8 cellular contexts compared by ENCODE assay signal in the genomic region with DNA sequence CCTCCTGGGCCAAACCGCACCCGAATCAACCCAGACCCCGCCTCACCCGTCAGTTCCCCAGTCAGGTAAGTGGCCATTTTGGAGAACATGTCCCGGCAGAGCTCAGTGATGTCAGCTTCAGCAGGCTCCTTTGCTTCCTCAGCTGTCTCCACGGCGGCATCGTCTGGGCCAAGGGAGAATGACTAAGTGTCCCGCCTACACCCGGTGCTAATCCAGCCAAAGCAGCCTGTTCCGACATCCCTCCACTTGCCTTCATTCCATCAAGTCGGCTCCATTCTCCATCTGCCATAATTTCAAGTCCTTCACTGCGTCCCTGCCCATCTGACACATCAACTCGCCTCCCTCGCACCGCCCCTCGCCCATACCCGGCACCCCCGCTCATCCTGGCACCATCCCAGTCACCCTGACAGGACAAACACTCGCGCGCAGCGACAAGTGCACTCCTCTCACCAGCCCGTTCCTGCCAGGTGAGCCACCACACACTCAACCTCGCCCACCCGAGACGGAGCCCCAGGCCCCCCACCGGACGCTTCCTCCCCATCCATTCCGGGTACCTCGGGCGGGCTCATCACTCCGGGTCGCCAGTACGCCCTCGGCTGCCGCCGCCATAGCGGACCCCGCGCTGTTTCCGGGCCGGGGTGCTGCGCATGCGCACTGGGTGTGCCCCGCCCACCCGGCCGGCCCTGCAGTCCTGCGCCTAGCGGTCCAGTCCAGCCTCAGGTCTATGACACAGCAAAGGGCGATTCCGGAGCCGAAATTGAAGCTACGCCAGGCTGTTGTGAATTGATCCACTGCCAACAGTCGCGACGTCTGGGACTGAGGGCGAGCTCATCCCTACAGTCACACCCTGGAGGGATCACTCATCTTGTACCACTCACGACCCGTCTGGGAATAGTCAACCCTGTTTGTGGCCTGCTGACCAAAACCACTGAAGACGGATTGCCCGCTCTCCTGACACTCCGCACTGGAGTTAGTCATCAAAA. TPM values are rescaled to one million over a fixed set of nuclear protein-coding genes. Genes with fewer than 3 reads are reported as not detected.
DNase-seq lines count a peak whose midpoint lies in the region; ATAC-seq and TF ChIP-seq lines count a peak whose summit lies in the region.

Gene BLOC1S2 (minus strand): TSS at position 630 of the 983 bp plus-strand sequence. CDS start 21 bp downstream, at position 609.

- peak within 1 kb of the TSS; percentile 91 to 95 for H3K4me3 ChIP-seq in cardiac fibroblast (replicated peaks in 1 of 2; ENCODE audit: low read depth in 2 of 2, low read length in 2 of 2)

- H3K4me1 Mint-ChIP-seq in activated B cell treated with CpG ODN at 0.5 μM for 24 hours (no peaks in the 10 kb centered on the region), immature natural killer cell (peaks cover 31 to 33% of the 10 kb centered on the region in 2 donors)

- DNase-seq in ACHN: peak; percentile 90
- peak; percentile 69 for DNase-seq in NCI-H2227 treated with DMSO at 0.1 percent for 48 hours (lab: John Stamatoyannopoulos, UW)
- peak; percentile 95 for DNase-seq in activated B cell treated with CpG ODN at 0.5 μM for 24 hours
- peak; percentile 89 to 95 for DNase-seq in cardiac fibroblast (ENCODE audit: low read depth in 2 of 2)
- peak; percentile 90 to 91 (median 90) for DNase-seq in immature natural killer cell
- peak; percentile 60 for DNase-seq in smooth muscle cell of the brain vasculature (ENCODE audit: low read depth, low spot score)

- POLR2A ChIA-PET in activated B cell treated with CpG ODN at 0.5 μM for 24 hours (lab: Charles Lee): interaction anchor here (0.6 to 1.6 kb wide), 10 partner anchors 19 to 509 kb away, joined by 3 to 7 read pairs (median 4); partner anchors contain the start of gene CWF19L1

- CTCF ChIA-PET in activated B cell treated with CpG ODN at 0.5 μM for 24 hours (lab: Charles Lee): no interaction called here

- TF ChIP-seq CTCF in activated B cell treated with CpG ODN at 0.5 μM for 24 hours (IDR thresholded peaks at IDR 0.05) (no peak), cardiac fibroblast (IDR thresholded peaks at IDR 0.05; ENCODE audit: low read depth, low read length) (no peak)

- no peaks in the 10 kb centered on the region for H3K9me3 Mint-ChIP-seq in activated B cell treated with CpG ODN at 0.5 μM for 24 hours
- H3K9me3 Mint-ChIP-seq in immature natural killer cell: no peaks in the 10 kb centered on the region

- H3K4me3 Mint-ChIP-seq in activated B cell treated with CpG ODN at 0.5 μM for 24 hours (peak within 1 kb of the TSS; percentile 99), immature natural killer cell (peak within 1 kb of the TSS; percentile 98 to 100 (median 99))

- peaks cover 10% of the 10 kb centered on the region for H3K36me3 Mint-ChIP-seq in activated B cell treated with CpG ODN at 0.5 μM for 24 hours (ENCODE audit: low read depth)
- H3K36me3 Mint-ChIP-seq in immature natural killer cell: no peaks in the 10 kb centered on the region

- ATAC-seq in GM18861 (IDR thresholded peaks at IDR 0.05; ENCODE audit: unreplicated experiment): peak; percentile 92
- ATAC-seq in HG03097 (IDR thresholded peaks at IDR 0.05; ENCODE audit: low FRiP score, unreplicated experiment): peak; percentile 91
- peak; percentile 86 for ATAC-seq in activated B cell treated with CpG ODN at 0.5 μM for 24 hours (ENCODE audit: low read depth)

- H3K27me3 Mint-ChIP-seq in activated B cell treated with CpG ODN at 0.5 μM for 24 hours: no peaks in the 10 kb centered on the region
- H3K27me3 Mint-ChIP-seq in immature natural killer cell (ENCODE audit: low read depth in 3 of 3): peaks cover 7 to 13% (median 11%) of the 10 kb centered on the region in 3 donors

- in situ Hi-C loops in ACHN (cut with HindIII; ENCODE audit: low pct_ligation_motif_present, low pct_unique_long_range_greater_than_20kb, low sequenced_read_pairs): no loop called here

- peak within 1 kb of the TSS; percentile 97 for H3K27ac Mint-ChIP-seq in activated B cell treated with CpG ODN at 0.5 μM for 24 hours
- peak within 1 kb of the TSS; percentile 93 to 100 (median 96) for H3K27ac Mint-ChIP-seq in immature natural killer cell

- intact Hi-C loops in activated B cell treated with CpG ODN at 0.5 μM for 24 hours (cut with micrococcal nuclease): loop anchor here (1.0 to 2.0 kb wide), 4 partner anchors 19 to 196 kb away; partner anchors contain the start of genes CWF19L1 and SCD

RNA-seq across cellular contexts. Expression of gene BLOC1S2, which starts in this region (rescaled TPM):
- total RNA-seq in activated B cell treated with CpG ODN at 0.5 μM for 24 hours: 47.7 and 52.3 TPM in 2 replicates
- 10 to 100 TPM; 67.3 to 79.8 (median 79.8) TPM for polyA plus RNA-seq in immature natural killer cell

Comparison
In these comparisons a context has a peak if more than half of its experiments do, and no peak if none do; other contexts are left out.
1. Peak in every context shown above with its lines: DNase-seq, ATAC-seq and H3K4me3 ChIP-seq.